13 cellular contexts compared by ENCODE assay signal in genomic region chr16:19691161-19691850, GRCh38. TPM values are rescaled to one million over a fixed set of nuclear protein-coding genes. Genes with fewer than 3 reads are reported as not detected.
DNase-seq lines count a peak whose midpoint lies in the region; ATAC-seq lines count a peak whose summit lies in the region.
"Had no signal": no experiment of that assay in that cellular context is flagged by ENCODE, and none has a peak within 500 bp of the region (broad histone marks: within the 10 kb centered on the region; RNA-seq: fewer than 3 reads in every experiment).

No MANE protein-coding gene starts in this region.

- H3K18ac ChIP-seq in mesenchymal stem cell (ENCODE audit: low read depth in 1 of 2, low read length in 2 of 2), result peak overlapping the region in 1 of 2 experiments; percentile 55

- H3K4me3 ChIP-seq in mesenchymal stem cell (ENCODE audit: insufficient read depth in 1 of 2, low read depth in 1 of 2, low read length in 2 of 2), result no peak overlapping the region

- no peak overlapping the region for H3K23ac ChIP-seq in mesenchymal stem cell (ENCODE audit: low read length in 2 of 2)

- no peak overlapping the region for H3K4me3 Mint-ChIP-seq in stimulated activated naive CD8-positive, alpha-beta T cell treated with anti-CD3 and anti-CD28 coated beads, Interleukin-15, amount 100 ng/mL, for 72 hours
- H3K4me3 Mint-ChIP-seq: activated naive CD4-positive, alpha-beta T cell treated with anti-CD3 and anti-CD28 coated beads for 36 hours; neural crest cell had no signal

- H3K4me2 ChIP-seq in mesenchymal stem cell (ENCODE audit: low read length, poor library complexity, severe bottlenecking), result no peak overlapping the region

- H2AFZ ChIP-seq in mesenchymal stem cell (ENCODE audit: low read depth, low read length), result no peak overlapping the region

- H3K9me3 Mint-ChIP-seq in stimulated activated naive CD8-positive, alpha-beta T cell treated with anti-CD3 and anti-CD28 coated beads, Interleukin-15, amount 100 ng/mL, for 72 hours, result no peaks in the 10 kb centered on the region
- H3K9me3 Mint-ChIP-seq: activated naive CD4-positive, alpha-beta T cell treated with anti-CD3 and anti-CD28 coated beads for 36 hours; neural crest cell had no signal

- peaks cover 6% of the 10 kb centered on the region for H3K79me1 ChIP-seq in mesenchymal stem cell (replicated peaks; ENCODE audit: low read length, poor library complexity, severe bottlenecking)

- H3K27me3 Mint-ChIP-seq in stimulated activated naive CD8-positive, alpha-beta T cell treated with anti-CD3 and anti-CD28 coated beads, Interleukin-15, amount 100 ng/mL, for 72 hours, result no peaks in the 10 kb centered on the region

- H2AK5ac ChIP-seq in mesenchymal stem cell (ENCODE audit: low read length, severe bottlenecking), result no peak overlapping the region

- H3K27ac ChIP-seq in cingulate gyrus (ENCODE audit: low read depth, low read length) (peak overlapping the region; percentile 83), mesenchymal stem cell (ENCODE audit: low read length, poor library complexity, severe bottlenecking) (no peak overlapping the region)
- H3K27ac ChIP-seq: HL-60 had no signal

- no peak for DNase-seq in stimulated activated naive CD8-positive, alpha-beta T cell treated with anti-CD3 and anti-CD28 coated beads, Interleukin-15, Interleukin-2, amounts not matched to agents 100 U/mL and 50 U/mL, for 24 hours
- no peak for DNase-seq in stimulated activated naive CD8-positive, alpha-beta T cell treated with anti-CD3 and anti-CD28 coated beads, Interleukin-15, amount 100 ng/mL, for 72 hours
- DNase-seq in mesenchymal stem cell, result peak; percentile 38
- no peak for DNase-seq in DMS79 (lab: John Stamatoyannopoulos, UW)
- no peak for DNase-seq in activated gamma-delta T cell (lab: John Stamatoyannopoulos, UW)
- DNase-seq in NCI-H1048 (lab: John Stamatoyannopoulos, UW), result no peak
- DNase-seq: activated naive CD4-positive, alpha-beta T cell treated with anti-CD3 and anti-CD28 coated beads for 36 hours; NCI-H187; stimulated activated CD4-positive, alpha-beta T cell treated with anti-CD3 and anti-CD28 coated beads, Interleukin-4, amount 100 ng/mL, for 4 hours had no signal

- H3K9ac ChIP-seq in mesenchymal stem cell (ENCODE audit: low read length), result no peak overlapping the region

- H4K91ac ChIP-seq in mesenchymal stem cell (ENCODE audit: low read length), result no peak overlapping the region

- no peak overlapping the region for H3K27ac Mint-ChIP-seq in stimulated activated naive CD8-positive, alpha-beta T cell treated with anti-CD3 and anti-CD28 coated beads, Interleukin-15, amount 100 ng/mL, for 72 hours
- H3K27ac Mint-ChIP-seq: activated naive CD4-positive, alpha-beta T cell treated with anti-CD3 and anti-CD28 coated beads for 36 hours had no signal

- no peak overlapping the region for H3K14ac ChIP-seq in mesenchymal stem cell (ENCODE audit: low read length in 2 of 2)

- no peak overlapping the region for H3K4ac ChIP-seq in mesenchymal stem cell (ENCODE audit: low read depth in 1 of 2, low read length in 2 of 2)

- H2BK15ac ChIP-seq in mesenchymal stem cell (ENCODE audit: low read depth, poor library complexity, severe bottlenecking), result no peak overlapping the region

- WGBS in mesenchymal stem cell, result 87% methylated on average over 18 of the region's 18 CpGs

- no peak overlapping the region for H2BK5ac ChIP-seq in mesenchymal stem cell (ENCODE audit: low read depth, low read length, poor library complexity, severe bottlenecking)

- H3K4me1 ChIP-seq in mesenchymal stem cell (ENCODE audit: control insufficient read depth, insufficient read depth, low read depth, low read length), result peaks cover 14% of the 10 kb centered on the region

- H4K8ac ChIP-seq in mesenchymal stem cell (ENCODE audit: low read length), result no peak overlapping the region

- no peak overlapping the region for H2BK120ac ChIP-seq in mesenchymal stem cell (ENCODE audit: low read depth, low read length)

- no peaks in the 10 kb centered on the region for H3K27me3 ChIP-seq in mesenchymal stem cell (ENCODE audit: control insufficient read depth in 1 of 2, insufficient read depth in 1 of 2, low read length in 2 of 2)

- ATAC-seq in stimulated activated naive CD8-positive, alpha-beta T cell treated with anti-CD3 and anti-CD28 coated beads, Interleukin-15, Interleukin-2, amounts not matched to agents 100 U/mL and 50 U/mL, for 24 hours, result peak; percentile 20
- ATAC-seq in stimulated activated naive CD8-positive, alpha-beta T cell treated with anti-CD3 and anti-CD28 coated beads, Interleukin-15, amount 100 ng/mL, for 72 hours, result no peak
- no peak for ATAC-seq in GM21515 (IDR thresholded peaks at IDR 0.05; ENCODE audit: unreplicated experiment)

- H2BK12ac ChIP-seq in mesenchymal stem cell (ENCODE audit: low read length in 2 of 2), result peak overlapping the region in 1 of 2 experiments; percentile 32

- H3K9me3 ChIP-seq in mesenchymal stem cell (ENCODE audit: control insufficient read depth, low read length), result no peaks in the 10 kb centered on the region

- H3K36me3 ChIP-seq in mesenchymal stem cell (ENCODE audit: control insufficient read depth in 1 of 2, insufficient read depth in 2 of 2, low read depth in 1 of 2, low read length in 2 of 2), result peaks cover 34 to 50% of the 10 kb centered on the region in 2 experiments

- peaks cover 37% of the 10 kb centered on the region for H3K4me1 Mint-ChIP-seq in stimulated activated naive CD8-positive, alpha-beta T cell treated with anti-CD3 and anti-CD28 coated beads, Interleukin-15, amount 100 ng/mL, for 72 hours

RNA-seq across cellular contexts. Expression of gene KNOP1, which starts 26.7 kb away (rescaled TPM):
- polyA plus RNA-seq in mesenchymal stem cell (2013, experiment 1 of 2), result 49.1 TPM
- 47.9 TPM for polyA plus RNA-seq in mesenchymal stem cell (2013, experiment 2 of 2)

RNA-seq across cellular contexts. Expression of gene IQCK, which starts 26.8 kb away (rescaled TPM):
- 17.2 TPM for polyA plus RNA-seq in mesenchymal stem cell (2013, experiment 1 of 2)
- polyA plus RNA-seq in mesenchymal stem cell (2013, experiment 2 of 2), result 16.6 TPM
